In genomic region chr12:29781176-29781575, GRCh38 we compare ENCODE assay signal across 15 cellular contexts. TPM values are rescaled to one million over a fixed set of nuclear protein-coding genes. Genes with fewer than 3 reads are reported as not detected.
DNase-seq lines count a peak whose midpoint lies in the region; ATAC-seq and TF ChIP-seq lines count a peak whose summit lies in the region.
"Had no signal": no experiment of that assay in that cellular context is flagged by ENCODE, and none has a peak within 500 bp of the region (broad histone marks: within the 10 kb centered on the region; RNA-seq: fewer than 3 reads in every experiment).

No MANE protein-coding gene starts in this region.

- H3K4me3 Mint-ChIP-seq in nephron: peak overlapping the region; percentile 94 to 98 (median 98)
- H3K4me3 Mint-ChIP-seq in activated CD4-positive, alpha-beta T cell treated with anti-CD3 and anti-CD28 coated beads, Interleukin-2, amount 10 ng/mL, durations not matched to agents 24 days and 14 days: no peak overlapping the region
- H3K4me3 Mint-ChIP-seq: activated naive CD8-positive, alpha-beta T cell treated with anti-CD3 and anti-CD28 coated beads for 36 hours; CD4-positive, alpha-beta T cell; HFFc6 had no signal

- peaks cover 18% of the 10 kb centered on the region for H3K4me1 Mint-ChIP-seq in nephron
- peaks cover 7% of the 10 kb centered on the region for H3K4me1 Mint-ChIP-seq in activated CD4-positive, alpha-beta T cell treated with anti-CD3 and anti-CD28 coated beads, Interleukin-2, amount 10 ng/mL, durations not matched to agents 24 days and 14 days

- H3K36me3 Mint-ChIP-seq in nephron (ENCODE audit: low read depth): peaks cover 8% of the 10 kb centered on the region
- H3K36me3 Mint-ChIP-seq in activated CD4-positive, alpha-beta T cell treated with anti-CD3 and anti-CD28 coated beads, Interleukin-2, amount 10 ng/mL, durations not matched to agents 24 days and 14 days (ENCODE audit: low read depth): no peaks in the 10 kb centered on the region
- H3K36me3 Mint-ChIP-seq: activated naive CD8-positive, alpha-beta T cell treated with anti-CD3 and anti-CD28 coated beads for 36 hours had no signal

- H3K4me3 ChIP-seq in SJCRH30 (peak overlapping the region; percentile 81), coronary artery (peak overlapping the region; percentile 90), thoracic aorta (peak overlapping the region; percentile 77), aorta (ENCODE audit: low read length in 2 of 2) (no peak overlapping the region)
- H3K4me3 ChIP-seq: SJSA1 had no signal

- H3K4me1 ChIP-seq in SJCRH30: peaks cover 4% of the 10 kb centered on the region
- H3K4me1 ChIP-seq in thoracic aorta (ENCODE audit: control insufficient read depth in 1 of 2, low read depth in 2 of 2): peaks cover 8 to 34% of the 10 kb centered on the region in 2 donors
- peaks cover 0 to 3% of the 10 kb centered on the region in 2 donors for H3K4me1 ChIP-seq in aorta (ENCODE audit: control insufficient read depth in 1 of 2, insufficient read depth in 2 of 2, low read length in 2 of 2)

- H3K27ac ChIP-seq in SJCRH30 (peak overlapping the region; percentile 95), coronary artery (peak overlapping the region in 1 of 2 donors; percentile 84), thoracic aorta (peak overlapping the region in 1 of 2 donors; percentile 72), aorta (ENCODE audit: low read depth in 1 of 2, low read length in 2 of 2) (no peak overlapping the region)
- H3K27ac ChIP-seq: pancreas, SJSA1 had no signal

- H3K36me3 ChIP-seq in SJCRH30: peaks cover 26% of the 10 kb centered on the region
- no peaks in the 10 kb centered on the region for H3K36me3 ChIP-seq in thoracic aorta
- no peaks in the 10 kb centered on the region for H3K36me3 ChIP-seq in aorta (ENCODE audit: control insufficient read depth in 1 of 2, insufficient read depth in 2 of 2, low read length in 1 of 2)
- H3K36me3 ChIP-seq: pancreas, SJSA1 had no signal

- ATAC-seq in thoracic aorta (ENCODE audit: insufficient number of reproducible peaks, low FRiP score, low read depth) (no peak), aorta (ENCODE audit: low FRiP score) (no peak), GM18858 (IDR thresholded peaks at IDR 0.05; ENCODE audit: unreplicated experiment) (no peak)
- ATAC-seq: pancreas had no signal

- intact Hi-C loops in activated CD4-positive, alpha-beta T cell treated with anti-CD3 and anti-CD28 coated beads, Interleukin-2, amount 10 ng/mL, durations not matched to agents 24 days and 14 days (cut with micrococcal nuclease): no loop called here
- intact Hi-C loops in aorta (cut with DNase I): loop anchor here (5.0 to 10.0 kb wide), 3 partner anchors 49 to 226 kb away; no protein-coding TSS in a partner anchor

- DNase-seq in SJCRH30: peak in 1 of 2 experiments; percentile 50
- no peak for DNase-seq in coronary artery (ENCODE audit: low spot score)
- DNase-seq in thoracic aorta (ENCODE audit: low spot score): no peak
- no peak for DNase-seq in activated CD4-positive, alpha-beta T cell treated with anti-CD3 and anti-CD28 coated beads, Interleukin-2, amount 10 ng/mL, durations not matched to agents 24 days and 14 days
- no peak for DNase-seq in aorta
- DNase-seq: activated naive CD8-positive, alpha-beta T cell treated with anti-CD3 and anti-CD28 coated beads for 36 hours; CD4-positive, alpha-beta T cell; HFFc6; NCI-H1436; NCI-H748 treated with DMSO at 0.1 percent for 48 hours; pancreas; stimulated activated naive CD4-positive, alpha-beta T cell treated with Interleukin-2 at 50 U/mL for 16 hours had no signal

- H3K9me3 ChIP-seq in SJCRH30 (replicated peaks) (peaks cover 7% of the 10 kb centered on the region; the same call in 1 of the 2 replicates), thoracic aorta (no peaks in the 10 kb centered on the region), aorta (ENCODE audit: control insufficient read depth, low read length) (no peaks in the 10 kb centered on the region)
- H3K9me3 ChIP-seq: pancreas, SJSA1 had no signal

- peaks cover 7% of the 10 kb centered on the region for H3K9me3 Mint-ChIP-seq in nephron
- H3K9me3 Mint-ChIP-seq in activated CD4-positive, alpha-beta T cell treated with anti-CD3 and anti-CD28 coated beads, Interleukin-2, amount 10 ng/mL, durations not matched to agents 24 days and 14 days: peaks cover 8% of the 10 kb centered on the region

- H3K27me3 ChIP-seq in SJCRH30 (no peaks in the 10 kb centered on the region), thoracic aorta (replicated peaks; ENCODE audit: insufficient read depth) (no peaks in the 10 kb centered on the region), aorta (ENCODE audit: control insufficient read depth in 1 of 2, insufficient read depth in 2 of 2, low read length in 1 of 2) (no peaks in the 10 kb centered on the region)

- H3K27ac Mint-ChIP-seq in nephron: peak overlapping the region in 2 of 3 experiments; percentile 19 to 80
- no peak overlapping the region for H3K27ac Mint-ChIP-seq in activated CD4-positive, alpha-beta T cell treated with anti-CD3 and anti-CD28 coated beads, Interleukin-2, amount 10 ng/mL, durations not matched to agents 24 days and 14 days
- H3K27ac Mint-ChIP-seq: activated naive CD8-positive, alpha-beta T cell treated with anti-CD3 and anti-CD28 coated beads for 36 hours; CD4-positive, alpha-beta T cell; HFFc6 had no signal

- TF ChIP-seq CTCF in coronary artery (IDR thresholded peaks at IDR 0.05) (no peak), nephron (IDR thresholded peaks at IDR 0.05; ENCODE audit: unreplicated experiment in 3 of 3) (no peak), thoracic aorta (IDR thresholded peaks at IDR 0.05) (no peak)

- peaks cover 10% of the 10 kb centered on the region for H3K27me3 Mint-ChIP-seq in nephron (ENCODE audit: low read depth)
- H3K27me3 Mint-ChIP-seq in activated CD4-positive, alpha-beta T cell treated with anti-CD3 and anti-CD28 coated beads, Interleukin-2, amount 10 ng/mL, durations not matched to agents 24 days and 14 days: peaks cover 39% of the 10 kb centered on the region

RNA-seq across cellular contexts. Expression of gene TMTC1, which starts 2.6 kb away (rescaled TPM):
- 121 and 129 TPM in 2 replicates for total RNA-seq in SJCRH30 (2014; rRNA removed; shearing (Covaris generic))
- total RNA-seq in thoracic aorta: 100 to 1,000 TPM in 1 of 2 donors, 10 to 100 TPM in 1; 76.3 to 160 TPM
- 0.49 and 0.73 TPM in 2 replicates for total RNA-seq in activated CD4-positive, alpha-beta T cell treated with anti-CD3 and anti-CD28 coated beads, Interleukin-2, amount 10 ng/mL, durations not matched to agents 24 days and 14 days
- 10 to 100 TPM; 69.4 to 84.6 TPM for total RNA-seq in aorta
- polyA plus RNA-seq in aorta: 10 to 100 TPM; 12.8 to 23.9 TPM
- total RNA-seq: activated naive CD8-positive, alpha-beta T cell treated with anti-CD3 and anti-CD28 coated beads for 36 hours; CD4-positive, alpha-beta T cell; HFFc6 had no signal

Comparison
In these comparisons a context has a peak if more than half of its experiments do, and no peak if none do; other contexts are left out.
1. H3K4me3 ChIP-seq: peak in SJCRH30 (single experiment), coronary artery (single experiment) and thoracic aorta (single experiment); none in aorta (0 of 2).
2. RNA of gene TMTC1, which starts 2.6 kb away (total RNA-seq): 76.3 to 160 TPM in thoracic aorta, 121 to 129 TPM in SJCRH30 and 69.4 to 84.6 TPM in aorta; 0.49 to 0.73 TPM in activated CD4-positive, alpha-beta T cell treated with anti-CD3 and anti-CD28 coated beads, Interleukin-2, amount 10 ng/mL, durations not matched to agents 24 days and 14 days; every median in the first group is over 10 times any median in the second.